ENCODE assay signal across 1 cellular context in genomic region chr2:30803281-30803680, GRCh38.
TF ChIP-seq lines count a peak whose summit lies in the region.

No MANE protein-coding gene starts in this region.

TF ChIP-seq in HepG2, 621 proteins besides CTCF, POLR2A, EP300 and RAD21:
- no peak for TF ChIP-seq ZNF549 (CRISPR knock-in tag; IDR thresholded peaks at IDR 0.05)
- TF ChIP-seq ZBTB7B (CRISPR knock-in tag; IDR thresholded peaks at IDR 0.05): no peak
- no peak for TF ChIP-seq ARNTL (CRISPR knock-in tag; IDR thresholded peaks at IDR 0.05)
- TF ChIP-seq ZNF615 (CRISPR knock-in tag; IDR thresholded peaks at IDR 0.05; ENCODE audit: borderline replicate concordance): no peak
- no peak for TF ChIP-seq HNRNPLL (IDR thresholded peaks at IDR 0.05; ENCODE audit: low read depth, low read length, poor library complexity, severe bottlenecking)
TF ChIP-seq in HepG2: peak in this region for 0.
